ENCODE assay signal across 13 cellular contexts in the genomic region with DNA sequence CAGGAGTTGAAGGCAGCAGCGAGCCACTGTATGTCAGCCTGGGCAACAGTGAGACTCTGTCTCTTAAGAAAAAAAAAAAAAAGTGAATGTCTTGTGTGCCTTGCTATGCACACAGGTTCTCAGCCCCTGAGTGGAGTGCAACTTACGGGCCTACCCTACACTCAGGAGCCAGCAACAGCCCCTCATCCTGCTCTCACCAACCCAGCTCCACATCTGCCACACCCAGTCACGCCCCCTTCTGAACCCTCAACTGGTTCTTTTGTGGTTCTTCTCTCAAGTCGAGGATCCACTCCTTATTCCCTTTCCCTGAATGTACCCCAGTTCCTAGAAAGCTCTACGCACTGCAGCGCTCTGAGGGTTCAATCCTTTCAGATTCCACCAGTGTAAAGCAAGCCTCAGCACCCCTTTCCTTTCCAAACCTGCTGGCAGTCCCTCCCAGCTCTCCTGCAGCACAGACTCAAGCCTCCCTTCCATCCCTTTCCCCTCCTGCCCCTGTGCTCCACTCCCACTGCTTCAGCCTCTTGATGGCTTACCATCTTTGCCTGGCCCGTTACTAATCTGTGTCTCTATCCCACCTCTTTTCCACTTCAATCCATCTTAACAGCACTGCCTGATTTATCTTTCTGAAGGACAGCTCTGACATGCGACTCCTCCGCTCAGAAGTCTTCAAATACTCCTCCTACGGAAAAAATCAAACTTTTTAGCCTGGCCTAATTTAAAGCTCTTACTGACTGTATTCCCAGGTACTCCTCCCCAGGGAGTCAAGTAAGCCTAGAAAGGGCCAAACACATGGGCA. TPM values are rescaled to one million over a fixed set of nuclear protein-coding genes. Genes with fewer than 3 reads are reported as not detected.
DNase-seq lines count a peak whose midpoint lies in the region; ATAC-seq and TF ChIP-seq lines count a peak whose summit lies in the region.
"Had no signal": no experiment of that assay in that cellular context is flagged by ENCODE, and none has a peak within 500 bp of the region (broad histone marks: within the 10 kb centered on the region; RNA-seq: fewer than 3 reads in every experiment).

No MANE protein-coding gene starts in this region.

- H3K36me3 ChIP-seq in CD4-positive, alpha-beta memory T cell (ENCODE audit: insufficient read depth, low read length), result no peaks in the 10 kb centered on the region
- H3K36me3 ChIP-seq in Panc1 (ENCODE audit: control insufficient read depth, insufficient read depth, low read length) (no peaks in the 10 kb centered on the region), osteoblast (ENCODE audit: insufficient read depth, low read length) (peaks cover 10% of the 10 kb centered on the region), esophagus squamous epithelium (peaks cover 0 to 12% (median 0%) of the 10 kb centered on the region in 3 donors)

- no peak for TF ChIP-seq POLR2A in esophagus squamous epithelium (IDR thresholded peaks at IDR 0.05)

- H3K79me2 ChIP-seq in osteoblast (ENCODE audit: insufficient read depth, low read length), result peaks cover 97% of the 10 kb centered on the region

- DNase-seq in CD4-positive, alpha-beta memory T cell, result no peak
- DNase-seq in Panc1 (ENCODE audit: low read depth, low spot score) (no peak), dorsolateral prefrontal cortex (peak in 1 of 10 donors; percentile 21), osteoblast (ENCODE audit: insufficient read length, low spot score, missing footprints) (peak; percentile 26), DMS153 (lab: John Stamatoyannopoulos, UW) (no peak), NCI-H69 (lab: John Stamatoyannopoulos, UW) (no peak), esophagus squamous epithelium (lab: John Stamatoyannopoulos, UW) (no peak)
- DNase-seq: effector memory CD4-positive, alpha-beta T cell; foreskin melanocyte; midbrain; NCI-H510A; stimulated activated CD4-positive, alpha-beta T cell treated with anti-CD3 and anti-CD28 coated beads, Interleukin-2, amount 100 ng/mL, for 24 hours had no signal

- no peak overlapping the region for H3K27ac ChIP-seq in CD4-positive, alpha-beta memory T cell (ENCODE audit: low read depth, low read length)
- H3K27ac ChIP-seq in Panc1 (ENCODE audit: low read length) (no peak overlapping the region), dorsolateral prefrontal cortex (peak overlapping the region in 49 of 59 donors; percentile 3 to 90 (median 69)), osteoblast (ENCODE audit: low read depth, low read length) (peak overlapping the region; percentile 13), esophagus squamous epithelium (no peak overlapping the region)

- TF ChIP-seq CTCF in Panc1 (IDR thresholded peaks at IDR 0.05), result no peak
- TF ChIP-seq CTCF in dorsolateral prefrontal cortex (IDR thresholded peaks at IDR 0.05 in 54 of 56, conservative IDR thresholded peaks at IDR 0.05 in 2 of 56; ENCODE audit: low read depth in 1 of 56, partially characterized antibody in 56 of 56), result no peak
- no peak for TF ChIP-seq CTCF in osteoblast (IDR thresholded peaks at IDR 0.05; ENCODE audit: extremely low read depth, low read depth, low read length)
- TF ChIP-seq CTCF in esophagus squamous epithelium (IDR thresholded peaks at IDR 0.05), result no peak

- peaks cover 5 to 18% of the 10 kb centered on the region in 2 donors for H3K36me3 Mint-ChIP-seq in CD4-positive, alpha-beta memory T cell

- H4K20me1 ChIP-seq in osteoblast (ENCODE audit: insufficient read depth, low read length), result peaks cover 59% of the 10 kb centered on the region

- H3K27me3 ChIP-seq in CD4-positive, alpha-beta memory T cell (ENCODE audit: insufficient read depth, low read length), result no peaks in the 10 kb centered on the region
- H3K27me3 ChIP-seq in Panc1 (ENCODE audit: control insufficient read depth, insufficient read depth, low read length) (no peaks in the 10 kb centered on the region), dorsolateral prefrontal cortex (no peaks in the 10 kb centered on the region), osteoblast (ENCODE audit: insufficient read depth, low read length) (no peaks in the 10 kb centered on the region), esophagus squamous epithelium (no peaks in the 10 kb centered on the region)

- peaks cover 72% of the 10 kb centered on the region for H3K4me1 ChIP-seq in CD4-positive, alpha-beta memory T cell (ENCODE audit: insufficient read depth, low read length)
- H3K4me1 ChIP-seq in Panc1 (ENCODE audit: control insufficient read depth, insufficient read depth, low read length), result peaks cover 11% of the 10 kb centered on the region; the same call in 1 of the 2 replicates
- H3K4me1 ChIP-seq in osteoblast (ENCODE audit: insufficient read depth, low read length), result no peaks in the 10 kb centered on the region
- peaks cover 4 to 69% (median 18%) of the 10 kb centered on the region in 3 donors for H3K4me1 ChIP-seq in esophagus squamous epithelium

- no peaks in the 10 kb centered on the region for H3K27me3 Mint-ChIP-seq in CD4-positive, alpha-beta memory T cell

- H3K27ac Mint-ChIP-seq in CD4-positive, alpha-beta memory T cell, result peak overlapping the region; percentile 23 to 86 (median 65)

- peaks cover 42 to 75% (median 58%) of the 10 kb centered on the region in 4 donors for H3K4me1 Mint-ChIP-seq in CD4-positive, alpha-beta memory T cell

- 80 to 83% methylated on average over 9 to 10 of the region's 10 CpGs for WGBS in esophagus squamous epithelium, 2 donors

- H3K4me2 ChIP-seq in osteoblast (ENCODE audit: insufficient read depth, low read length), result no peak overlapping the region

- BruUV-seq in Panc1 (replicated peaks; lab: Mats Ljungman, UMichigan), result TSS peak; percentile 32

- in situ Hi-C loops in Panc1 (cut with HindIII; ENCODE audit: low pct_unique_long_range_greater_than_20kb, low sequenced_read_pairs), result no loop called here

- peak overlapping the region in 3 of 8 donors; percentile 8 to 27 (median 15) for H3K4me3 Mint-ChIP-seq in CD4-positive, alpha-beta memory T cell

- intact Hi-C loops in CD4-positive, alpha-beta memory T cell (cut with micrococcal nuclease), result loop anchor here (10.0 kb wide), 1 partner anchor 48 kb away; no protein-coding TSS in a partner anchor
- intact Hi-C loops in Panc1 (cut with micrococcal nuclease; ENCODE audit: unreplicated experiment) (no loop called here), dorsolateral prefrontal cortex (cut with DNase I) (no loop called here), esophagus squamous epithelium (cut with DNase I) (no loop called here)

- H3K9me3 Mint-ChIP-seq in CD4-positive, alpha-beta memory T cell, result no peaks in the 10 kb centered on the region

- CTCF ChIA-PET in CD4-positive, alpha-beta memory T cell (lab: Charles Lee; ENCODE audit: partially characterized antibody), result interaction anchor here (0.7 to 0.9 kb wide), 2 partner anchors 29 to 53 kb away, joined by 3 read pairs; no protein-coding TSS in a partner anchor
- CTCF ChIA-PET in Panc1 (lab: Charles Lee), result no interaction called here

- POLR2A ChIA-PET in CD4-positive, alpha-beta memory T cell (lab: Charles Lee; ENCODE audit: partially characterized antibody), result no interaction called here
- POLR2A ChIA-PET in Panc1 (lab: Charles Lee), result no interaction called here

- H2AFZ ChIP-seq in osteoblast (ENCODE audit: low read length), result no peak overlapping the region

- no peak overlapping the region for H3K4me3 ChIP-seq in CD4-positive, alpha-beta memory T cell (ENCODE audit: low read length in 2 of 2)
- H3K4me3 ChIP-seq in Panc1 (ENCODE audit: low read depth in 2 of 2, low read length in 2 of 2) (no peak overlapping the region), dorsolateral prefrontal cortex (peak overlapping the region in 1 of 59 donors; percentile 2), osteoblast (ENCODE audit: insufficient read depth, low read length) (no peak overlapping the region), esophagus squamous epithelium (no peak overlapping the region)

- ATAC-seq in Panc1 (no peak), HG03342 (IDR thresholded peaks at IDR 0.05; ENCODE audit: unreplicated experiment) (no peak)

- H3K9me3 ChIP-seq in CD4-positive, alpha-beta memory T cell (ENCODE audit: control insufficient read depth in 1 of 2, low read length in 2 of 2), result no peaks in the 10 kb centered on the region
- H3K9me3 ChIP-seq in Panc1 (ENCODE audit: control insufficient read depth, insufficient read depth, low read depth, low read length) (no peaks in the 10 kb centered on the region), osteoblast (ENCODE audit: low read depth, low read length) (no peaks in the 10 kb centered on the region), esophagus squamous epithelium (no peaks in the 10 kb centered on the region)

RNA-seq across cellular contexts. Expression of a gene that starts 38.1 kb away (rescaled TPM):
- 100 to 1,000 TPM; 257 to 276 TPM for total RNA-seq in CD4-positive, alpha-beta memory T cell
- 100 to 1,000 TPM in 1 of 2 donors, 10 to 100 TPM in 1; 70.9 to 137 TPM for polyA plus RNA-seq in CD4-positive, alpha-beta memory T cell
- 499 TPM for total RNA-seq in Panc1 (2021; ENCODE audit: unreplicated experiment)
- polyA plus RNA-seq in Panc1 (2012; ENCODE audit: insufficient read length), result 736 TPM
- total RNA-seq in dorsolateral prefrontal cortex, result 100 to 1,000 TPM; 375 to 847 (median 628) TPM
- total RNA-seq in osteoblast, result 84.6 and 88.7 TPM in 2 replicates
- 100 to 1,000 TPM in 1 of 4 donors, 10 to 100 TPM in 3; 54.3 to 102 (median 74.7) TPM for total RNA-seq in esophagus squamous epithelium

Comparison
In these comparisons a context has a peak if more than half of its experiments do, and no peak if none do; other contexts are left out.
1. H3K27ac ChIP-seq: peak in dorsolateral prefrontal cortex (49 of 59) and osteoblast (single experiment); none in CD4-positive, alpha-beta memory T cell (single experiment), Panc1 (single experiment) and esophagus squamous epithelium (0 of 4).